Comparison of ENCODE assay signal across 8 cellular contexts in genomic region chr4:75916091-75916661, GRCh38. TPM values are rescaled to one million over a fixed set of nuclear protein-coding genes. Genes with fewer than 3 reads are reported as not detected.
DNase-seq lines count a peak whose midpoint lies in the region; ATAC-seq and TF ChIP-seq lines count a peak whose summit lies in the region.

No MANE protein-coding gene starts in this region.

- no peaks in the 10 kb centered on the region for H3K27me3 Mint-ChIP-seq in H9 (ENCODE audit: low read depth)
- no peaks in the 10 kb centered on the region for H3K27me3 Mint-ChIP-seq in activated CD8-positive, alpha-beta T cell treated with anti-CD3 and anti-CD28 coated beads for 36 hours

- no peak overlapping the region for H3K27ac ChIP-seq in H9 (ENCODE audit: insufficient read length, low read depth, low read length)

- ATAC-seq in Right ventricle myocardium superior (ENCODE audit: poor library complexity) (peak; percentile 60), Right ventricle myocardium inferior (no peak)
- ATAC-seq in activated CD8-positive, alpha-beta T cell treated with anti-CD3 and anti-CD28 coated beads for 36 hours: peak; percentile 84

- no CpG with 5 or more reads among the region's 1 CpG for WGBS in H9 (ENCODE audit: extremely low coverage, insufficient read length, low lambda C conversion rate)

- no peak overlapping the region for H2AFZ ChIP-seq in H9 (ENCODE audit: low read length)

- no peak overlapping the region for H3K4ac ChIP-seq in H9 (ENCODE audit: low read depth, low read length)

- no peak overlapping the region for H2BK15ac ChIP-seq in H9 (ENCODE audit: low read depth, low read length)

- intact Hi-C loops in Right ventricle myocardium superior (cut with DNase I) (loop anchor here (10.0 kb wide), 1 partner anchor 149 kb away; no protein-coding TSS in a partner anchor), Right ventricle myocardium inferior (cut with DNase I) (loop anchor here (10.0 kb wide), 1 partner anchor 149 kb away; no protein-coding TSS in a partner anchor)
- intact Hi-C loops in activated CD8-positive, alpha-beta T cell treated with anti-CD3 and anti-CD28 coated beads for 36 hours (cut with micrococcal nuclease): loop anchor here (10.0 kb wide), 1 partner anchor 169 kb away; no protein-coding TSS in a partner anchor

- H3K23ac ChIP-seq in H9 (ENCODE audit: insufficient read length, low read depth, low read length): no peak overlapping the region

- no peaks in the 10 kb centered on the region for H3K79me1 ChIP-seq in H9 (ENCODE audit: insufficient read depth, low read depth, low read length, poor library complexity, severe bottlenecking)

- no peaks in the 10 kb centered on the region for H3K79me2 ChIP-seq in H9 (ENCODE audit: insufficient read depth, low read length)

- H3T11ph ChIP-seq in H9 (ENCODE audit: low read length): no peak overlapping the region

- no peaks in the 10 kb centered on the region for H3K9me3 ChIP-seq in H9 (ENCODE audit: control insufficient read depth, low read depth, low read length)

- H4K5ac ChIP-seq in H9 (ENCODE audit: insufficient read length, low read depth, low read length): no peak overlapping the region

- no peak overlapping the region for H2AK5ac ChIP-seq in H9 (ENCODE audit: insufficient read length, low read length)

- POLR2A ChIA-PET in activated CD8-positive, alpha-beta T cell treated with anti-CD3 and anti-CD28 coated beads for 36 hours (lab: Charles Lee): interaction anchor here (1.0 kb wide), 1 partner anchor 22 kb away, joined by 5 read pairs; no protein-coding TSS in a partner anchor

- no peak overlapping the region for H2BK20ac ChIP-seq in H9 (ENCODE audit: low read depth, low read length, poor library complexity, severe bottlenecking)

- no peak overlapping the region for H3K9ac ChIP-seq in H9 (ENCODE audit: extremely low read depth, insufficient read length, low read length)

- H4K8ac ChIP-seq in H9 (replicated peaks; ENCODE audit: insufficient read length, low read depth, low read length): no peak overlapping the region

- H3K56ac ChIP-seq in H9 (ENCODE audit: insufficient read length, low read depth, low read length): no peak overlapping the region

- H2BK5ac ChIP-seq in H9 (ENCODE audit: insufficient read length, low read length): no peak overlapping the region

- peaks cover 4 to 8% of the 10 kb centered on the region in 2 experiments for H3K9me3 Mint-ChIP-seq in H9
- peaks cover 3% of the 10 kb centered on the region for H3K9me3 Mint-ChIP-seq in activated CD8-positive, alpha-beta T cell treated with anti-CD3 and anti-CD28 coated beads for 36 hours

- no peak overlapping the region for H2BK120ac ChIP-seq in H9 (ENCODE audit: low read depth, low read length, poor library complexity, severe bottlenecking)

- TF ChIP-seq CTCF in H9 (conservative IDR thresholded peaks at IDR 0.05): peak; percentile 85
- peak; percentile 76 for TF ChIP-seq CTCF in activated CD8-positive, alpha-beta T cell treated with anti-CD3 and anti-CD28 coated beads for 36 hours (IDR thresholded peaks at IDR 0.05)

- DNase-seq in Right ventricle myocardium superior (no peak), Right ventricle myocardium inferior (ENCODE audit: missing footprints) (no peak), H9 (peak; percentile 34), NCI-H1694 (lab: John Stamatoyannopoulos, UW) (peak; percentile 13), germinal center (ENCODE audit: low spot score) (peak; percentile 58), pulmonary artery endothelial cell (ENCODE audit: low read depth, low spot score) (peak; percentile 30), NCI-H128 (lab: John Stamatoyannopoulos, UW; ENCODE audit: unreplicated experiment) (no peak)
- peak; percentile 18 for DNase-seq in activated CD8-positive, alpha-beta T cell treated with anti-CD3 and anti-CD28 coated beads for 36 hours

- no peak overlapping the region for H3K4me3 Mint-ChIP-seq in H9
- H3K4me3 Mint-ChIP-seq in activated CD8-positive, alpha-beta T cell treated with anti-CD3 and anti-CD28 coated beads for 36 hours: no peak overlapping the region

- peaks cover 7 to 15% (median 7%) of the 10 kb centered on the region in 3 experiments for H3K36me3 Mint-ChIP-seq in H9 (ENCODE audit: insufficient read depth in 1 of 3, low read depth in 3 of 3)
- H3K36me3 Mint-ChIP-seq in activated CD8-positive, alpha-beta T cell treated with anti-CD3 and anti-CD28 coated beads for 36 hours (ENCODE audit: low read depth): peaks cover 36% of the 10 kb centered on the region

- H4K20me1 ChIP-seq in H9 (ENCODE audit: control insufficient read depth, insufficient read depth, insufficient read length): no peaks in the 10 kb centered on the region

- H3K4me1 ChIP-seq in H9 (ENCODE audit: insufficient read depth, low read length): 0 out of 2 replicates have a peak, but pooled peaks cover 2% of the 10 kb centered on the region

- H3K23me2 ChIP-seq in H9 (ENCODE audit: insufficient read length, low read depth, low read length, poor library complexity, severe bottlenecking): no peaks in the 10 kb centered on the region

- H3K4me1 Mint-ChIP-seq in H9: peaks cover 17% of the 10 kb centered on the region in 2 experiments
- no peaks in the 10 kb centered on the region for H3K4me1 Mint-ChIP-seq in activated CD8-positive, alpha-beta T cell treated with anti-CD3 and anti-CD28 coated beads for 36 hours (ENCODE audit: low read depth)

- no peak overlapping the region for H3K14ac ChIP-seq in H9 (ENCODE audit: insufficient read depth, low read length)

- H3K4me2 ChIP-seq in H9 (ENCODE audit: insufficient read depth, insufficient read length, low read length): no peak overlapping the region

- CTCF ChIA-PET in activated CD8-positive, alpha-beta T cell treated with anti-CD3 and anti-CD28 coated beads for 36 hours (lab: Charles Lee): interaction anchor here (0.7 to 3.5 kb wide), 13 partner anchors 8 to 379 kb away, joined by 3 to 21 read pairs (median 3); partner anchors contain the start of gene NAAA

- no peak overlapping the region for H3K27ac Mint-ChIP-seq in H9
- no peak overlapping the region for H3K27ac Mint-ChIP-seq in activated CD8-positive, alpha-beta T cell treated with anti-CD3 and anti-CD28 coated beads for 36 hours

- no peak overlapping the region for H3K18ac ChIP-seq in H9 (ENCODE audit: insufficient read length, low read depth, low read length)

- no peak overlapping the region for H2BK12ac ChIP-seq in H9 (ENCODE audit: insufficient read length, low read depth, low read length)

- H3K27me3 ChIP-seq in H9 (ENCODE audit: insufficient read depth, low read length): no peaks in the 10 kb centered on the region

- H4K91ac ChIP-seq in H9 (ENCODE audit: insufficient read length, low read depth, low read length): no peak overlapping the region

RNA-seq across cellular contexts. Expression of gene PPEF2, which starts 13.9 kb away (rescaled TPM):
- total RNA-seq in Right ventricle myocardium superior: not detected
- not detected for total RNA-seq in Right ventricle myocardium inferior
- not detected in 2 replicates for total RNA-seq in H9 (2021)
- total RNA-seq in activated CD8-positive, alpha-beta T cell treated with anti-CD3 and anti-CD28 coated beads for 36 hours: under 1 TPM; 0.11 to 0.25 TPM
- total RNA-seq in pulmonary artery endothelial cell: not detected in 2 replicates

RNA-seq across cellular contexts. Expression of gene NAAA, which starts 24.6 kb away (rescaled TPM):
- total RNA-seq in Right ventricle myocardium superior: 7.4 TPM
- 9.1 TPM for total RNA-seq in Right ventricle myocardium inferior
- total RNA-seq in H9 (2021): 2.7 and 3.2 TPM in 2 replicates
- 10 to 100 TPM; 18.7 to 22.2 TPM for total RNA-seq in activated CD8-positive, alpha-beta T cell treated with anti-CD3 and anti-CD28 coated beads for 36 hours
- total RNA-seq in pulmonary artery endothelial cell: 20.1 and 23.2 TPM in 2 replicates

Comparison
In these comparisons a context has a peak if more than half of its experiments do, and no peak if none do; other contexts are left out.
1. DNase-seq: peak in H9 (single experiment), NCI-H1694 (single experiment), activated CD8-positive, alpha-beta T cell treated with anti-CD3 and anti-CD28 coated beads for 36 hours (single experiment), germinal center (single experiment) and pulmonary artery endothelial cell (single experiment); none in Right ventricle myocardium superior (single experiment), Right ventricle myocardium inferior (single experiment) and NCI-H128 (single experiment).